11 cellular contexts compared by ENCODE assay signal in the genomic region with DNA sequence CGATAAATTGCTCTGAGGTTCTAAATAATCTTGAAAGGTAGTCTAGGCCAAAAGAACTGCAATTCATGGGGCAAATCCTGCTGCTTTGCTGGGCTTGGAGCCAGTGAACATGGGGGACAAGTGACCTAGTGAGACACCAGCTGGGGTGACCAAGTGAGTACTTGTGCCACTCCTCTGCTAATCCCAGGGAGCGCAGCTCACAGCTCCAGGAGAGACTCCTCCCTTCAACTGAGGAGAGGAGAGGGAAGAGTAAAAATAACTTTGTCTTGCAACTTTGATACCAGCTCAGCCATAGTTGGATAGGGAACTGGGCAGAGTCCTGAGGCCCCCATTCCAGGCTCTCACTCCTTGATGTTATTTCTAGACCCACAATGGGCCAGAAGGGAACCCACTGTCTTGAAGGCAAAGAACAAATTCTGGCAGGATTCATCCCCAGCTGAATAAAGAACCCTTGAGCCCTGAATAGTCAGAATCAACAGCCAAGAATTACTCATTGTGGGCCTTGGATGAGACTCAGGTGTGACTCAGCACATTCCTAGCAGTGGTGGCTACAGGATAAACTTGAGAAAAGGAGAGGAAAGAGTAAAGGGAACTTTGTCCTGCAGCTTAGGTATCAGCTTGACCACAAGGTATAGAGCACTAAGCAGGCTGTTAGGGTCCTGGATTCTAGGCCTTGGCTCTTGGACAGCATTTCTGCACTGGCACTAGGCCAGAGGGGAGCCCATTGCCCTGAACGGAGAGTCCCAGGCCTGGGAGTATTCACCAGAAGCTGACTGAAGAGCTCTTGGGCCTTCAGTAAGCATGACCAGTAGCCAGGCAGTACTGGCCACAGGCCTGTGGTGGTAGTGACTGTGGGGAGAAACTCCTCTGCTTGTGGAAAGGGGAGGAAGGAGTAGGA.
DNase-seq lines count a peak whose midpoint lies in the region; ATAC-seq and FAIRE-seq lines count a peak whose summit lies in the region.
"Had no signal": no experiment of that assay in that cellular context is flagged by ENCODE, and none has a peak within 500 bp of the region (broad histone marks: within the 10 kb centered on the region; RNA-seq: fewer than 3 reads in every experiment).

No MANE protein-coding gene starts in this region.

- POLR2A ChIA-PET in naive thymus-derived CD8-positive, alpha-beta T cell (lab: Charles Lee), result no interaction called here

- no peak overlapping the region for H3K14ac ChIP-seq in neuronal stem cell (ENCODE audit: low read length)

- no peak overlapping the region for H3K4me2 ChIP-seq in neuronal stem cell (ENCODE audit: insufficient read depth, low read length, poor library complexity, severe bottlenecking)

- no peak overlapping the region for H4K8ac ChIP-seq in neuronal stem cell (ENCODE audit: low read depth, low read length)

- no peaks in the 10 kb centered on the region for H3K27me3 Mint-ChIP-seq in naive thymus-derived CD8-positive, alpha-beta T cell

- no peak overlapping the region for H3K4ac ChIP-seq in neuronal stem cell (ENCODE audit: low read length)

- ATAC-seq in naive thymus-derived CD8-positive, alpha-beta T cell, result no peak

- H3K27ac ChIP-seq in neuronal stem cell (replicated peaks; ENCODE audit: low read length), result no peak overlapping the region
- H3K27ac ChIP-seq in small intestine (ENCODE audit: low read depth in 1 of 2, low read length in 1 of 2), result no peak overlapping the region

- H3K79me1 ChIP-seq in neuronal stem cell (ENCODE audit: low read depth, low read length), result no peaks in the 10 kb centered on the region

- DNase-seq in DMS53 (lab: John Stamatoyannopoulos, UW) (peak; percentile 82), NCI-H446 (lab: John Stamatoyannopoulos, UW) (peak; percentile 52 to 90), dedifferentiated amniotic fluid mesenchymal stem cell (ENCODE audit: extremely low spot score) (peak; percentile 49), neuronal stem cell (ENCODE audit: low spot score) (no peak), small intestine (no peak), NCI-H1694 (lab: John Stamatoyannopoulos, UW) (no peak), NCI-H2029 (lab: John Stamatoyannopoulos, UW) (no peak)
- no peak for DNase-seq in naive thymus-derived CD8-positive, alpha-beta T cell
- DNase-seq: NCI-H146, Right ventricle myocardium superior had no signal

- H3K18ac ChIP-seq in neuronal stem cell (ENCODE audit: low read length), result no peak overlapping the region

- H3K4me1 ChIP-seq in neuronal stem cell (ENCODE audit: control insufficient read depth in 2 of 2, insufficient read depth in 1 of 2, low read depth in 1 of 2, low read length in 2 of 2), result no peaks in the 10 kb centered on the region
- no peaks in the 10 kb centered on the region for H3K4me1 ChIP-seq in small intestine (ENCODE audit: control insufficient read depth in 2 of 2, insufficient read depth in 1 of 2, low read depth in 1 of 2, low read length in 1 of 2)

- H3K9me3 ChIP-seq in neuronal stem cell (replicated peaks in 1 of 2; ENCODE audit: control insufficient read depth in 2 of 2, insufficient read depth in 1 of 2, low read depth in 1 of 2, low read length in 2 of 2), result peaks cover 0 to 5% of the 10 kb centered on the region in 2 donors
- peaks cover 2% of the 10 kb centered on the region for H3K9me3 ChIP-seq in small intestine (ENCODE audit: control insufficient read depth, low read depth)

- H3K4me3 ChIP-seq in neuronal stem cell (ENCODE audit: low read length in 2 of 2) (no peak overlapping the region), small intestine (ENCODE audit: low read depth in 1 of 2, low read length in 2 of 2) (no peak overlapping the region)

- WGBS in neuronal stem cell (ENCODE audit: extremely low coverage in 2 of 2, insufficient read length in 2 of 2, insufficient replicate concordance in 1 of 2), 2 donors, result no CpG with 5 or more reads among the region's 3 CpGs
- 84 to 94% (median 86%) methylated on average over 3 of the region's 3 CpGs for WGBS in small intestine, 3 donors

- no peak overlapping the region for H3K27ac Mint-ChIP-seq in naive thymus-derived CD8-positive, alpha-beta T cell

- FAIRE-seq in small intestine (lab: Jason Lieb, UNC), result no peak
- FAIRE-seq: D721Med had no signal

- H2AK5ac ChIP-seq in neuronal stem cell (ENCODE audit: low read depth, low read length), result no peak overlapping the region

- no peak overlapping the region for H3K9ac ChIP-seq in neuronal stem cell (ENCODE audit: low read depth, low read length, poor library complexity)

- no peak overlapping the region for H2BK120ac ChIP-seq in neuronal stem cell (ENCODE audit: low read depth, low read length)

- no peak overlapping the region for H2BK5ac ChIP-seq in neuronal stem cell (ENCODE audit: low read length)

- H4K91ac ChIP-seq in neuronal stem cell (ENCODE audit: low read depth, low read length, poor library complexity), result no peak overlapping the region

- peaks cover 0 to 11% (median 0%) of the 10 kb centered on the region in 3 donors for H3K36me3 Mint-ChIP-seq in naive thymus-derived CD8-positive, alpha-beta T cell

- H3K23ac ChIP-seq in neuronal stem cell (ENCODE audit: low read depth, low read length, poor library complexity), result no peak overlapping the region

- H3K9me3 Mint-ChIP-seq in naive thymus-derived CD8-positive, alpha-beta T cell, result peaks cover 5 to 63% (median 25%) of the 10 kb centered on the region in 9 donors

- no peak overlapping the region for H2BK15ac ChIP-seq in neuronal stem cell (ENCODE audit: low read length)

- H3K36me3 ChIP-seq in neuronal stem cell (replicated peaks in 1 of 2; ENCODE audit: control insufficient read depth in 2 of 2, insufficient read depth in 2 of 2, low read length in 2 of 2), result no peaks in the 10 kb centered on the region
- H3K36me3 ChIP-seq in small intestine (ENCODE audit: control insufficient read depth in 2 of 2, insufficient read depth in 2 of 2, low read length in 2 of 2), result no peaks in the 10 kb centered on the region

- H3K4me3 Mint-ChIP-seq in naive thymus-derived CD8-positive, alpha-beta T cell, result no peak overlapping the region

- peak overlapping the region; percentile 13 for H2AFZ ChIP-seq in neuronal stem cell (ENCODE audit: low read length)

- no peaks in the 10 kb centered on the region for H3K4me1 Mint-ChIP-seq in naive thymus-derived CD8-positive, alpha-beta T cell

- H2BK12ac ChIP-seq in neuronal stem cell (ENCODE audit: low read length), result no peak overlapping the region

- H3K27me3 ChIP-seq in neuronal stem cell (ENCODE audit: control insufficient read depth in 3 of 3, insufficient read depth in 3 of 3, low read depth in 1 of 3, low read length in 3 of 3) (no peaks in the 10 kb centered on the region), small intestine (ENCODE audit: control insufficient read depth in 2 of 2, insufficient read depth in 2 of 2, low read length in 2 of 2) (no peaks in the 10 kb centered on the region)

Comparison
In these comparisons a context has a peak if more than half of its experiments do, and no peak if none do; other contexts are left out.
1. DNase-seq: peak in DMS53 (single experiment), NCI-H446 (2 of 2) and dedifferentiated amniotic fluid mesenchymal stem cell (single experiment); none in neuronal stem cell (single experiment), small intestine (single experiment), NCI-H1694 (single experiment), NCI-H2029 (single experiment) and naive thymus-derived CD8-positive, alpha-beta T cell (0 of 10).